29 cellular contexts compared by ENCODE assay signal in genomic region chr11:46012185-46012584, GRCh38.
DNase-seq lines count a peak whose midpoint lies in the region; ATAC-seq, FAIRE-seq and TF ChIP-seq lines count a peak whose summit lies in the region.
"Had no signal": no experiment of that assay in that cellular context is flagged by ENCODE, and none has a peak within 500 bp of the region (broad histone marks: within the 10 kb centered on the region; RNA-seq: fewer than 3 reads in every experiment).

No MANE protein-coding gene starts in this region.

- 70% methylated on average over 2 of the region's 2 CpGs; no CpG with 5 or more reads in 1 of the 2 experiments for WGBS in H1 (ENCODE audit: extremely low coverage in 1 of 2, insufficient coverage in 1 of 2, insufficient read length in 1 of 2, insufficient replicate concordance in 2 of 2, low coverage in 1 of 2, low lambda C conversion rate in 2 of 2, missing lambda C conversion rate in 1 of 2), 2 experiments
- no CpG with 5 or more reads among the region's 2 CpGs for WGBS in neuronal stem cell (ENCODE audit: extremely low coverage in 2 of 2, insufficient read length in 2 of 2, insufficient replicate concordance in 1 of 2), 2 donors

- peaks cover 3% of the 10 kb centered on the region for H3K9me3 Mint-ChIP-seq in CD8-positive, alpha-beta T cell
- peaks cover 2% of the 10 kb centered on the region for H3K9me3 Mint-ChIP-seq in activated CD8-positive, alpha-beta T cell treated with anti-CD3 and anti-CD28 coated beads for 36 hours

- peak in 1 of 2 experiments; percentile 33; a peak in 1 of 3 replicates for TF ChIP-seq EP300 in H1 (IDR thresholded peaks at IDR 0.05; ENCODE audit: borderline replicate concordance in 1 of 2, low read depth in 2 of 2, low read length in 2 of 2)

- no peak for ATAC-seq in CD8-positive, alpha-beta T cell
- ATAC-seq in activated CD8-positive, alpha-beta T cell treated with anti-CD3 and anti-CD28 coated beads for 36 hours: no peak
- ATAC-seq: esophagus mucosa, natural killer cell had no signal

- no peak overlapping the region for H2BK15ac ChIP-seq in H1 (ENCODE audit: low read length)
- H2BK15ac ChIP-seq in neuronal stem cell (ENCODE audit: low read length): no peak overlapping the region

- H2AK5ac ChIP-seq in H1 (ENCODE audit: low read depth, low read length) (no peak overlapping the region), neuronal stem cell (ENCODE audit: low read depth, low read length) (no peak overlapping the region)

- H3K14ac ChIP-seq in H1 (ENCODE audit: insufficient read length): no peak overlapping the region
- no peak overlapping the region for H3K14ac ChIP-seq in neuronal stem cell (ENCODE audit: low read length)

- H2BK5ac ChIP-seq in H1 (ENCODE audit: low read depth, low read length) (peak overlapping the region; percentile 67; the same call in 1 of the 2 replicates), neuronal stem cell (ENCODE audit: low read length) (no peak overlapping the region)

- TF ChIP-seq POLR2A in H1 (IDR thresholded peaks at IDR 0.05; ENCODE audit: control extremely low read depth in 1 of 2, low read depth in 2 of 2, low read length in 2 of 2) (no peak), vagina (IDR thresholded peaks at IDR 0.05) (no peak)

- peak overlapping the region; percentile 48; the same call in 1 of the 2 replicates for H3K18ac ChIP-seq in H1 (ENCODE audit: extremely low read depth, low read length)
- H3K18ac ChIP-seq in neuronal stem cell (ENCODE audit: low read length): no peak overlapping the region

- CTCF ChIA-PET in CD8-positive, alpha-beta T cell (lab: Charles Lee): interaction anchor here (1.0 kb wide), 1 partner anchor 8 kb away, joined by 3 read pairs; no protein-coding TSS in a partner anchor
- CTCF ChIA-PET in H1 (lab: Charles Lee; ENCODE audit: partially characterized antibody): interaction anchor here (0.5 to 3.2 kb wide), 13 partner anchors 9 to 141 kb away, joined by 3 to 12 read pairs (median 4); no protein-coding TSS in a partner anchor
- CTCF ChIA-PET in activated CD8-positive, alpha-beta T cell treated with anti-CD3 and anti-CD28 coated beads for 36 hours (lab: Charles Lee): interaction anchor here (1.1 to 3.6 kb wide), 3 partner anchors 10 to 47 kb away, joined by 3 to 22 read pairs (median 4); no protein-coding TSS in a partner anchor

- no peaks in the 10 kb centered on the region for H3K27me3 ChIP-seq in CD8-positive, alpha-beta T cell (ENCODE audit: insufficient read depth, low read length)
- H3K27me3 ChIP-seq in HUES48 (ENCODE audit: control insufficient read depth, insufficient read depth, low read length): no peaks in the 10 kb centered on the region
- no peaks in the 10 kb centered on the region for H3K27me3 ChIP-seq in H1 (replicated peaks in 1 of 4; ENCODE audit: control insufficient read depth in 3 of 4, extremely low read depth in 1 of 4, insufficient read depth in 3 of 4, low read length in 3 of 4)
- no peaks in the 10 kb centered on the region for H3K27me3 ChIP-seq in neuronal stem cell (ENCODE audit: control insufficient read depth in 3 of 3, insufficient read depth in 3 of 3, low read depth in 1 of 3, low read length in 3 of 3)
- no peaks in the 10 kb centered on the region for H3K27me3 ChIP-seq in BE2C
- H3K27me3 ChIP-seq in vagina: no peaks in the 10 kb centered on the region
- H3K27me3 ChIP-seq: ovary, SJCRH30, stomach had no signal

- no peak overlapping the region for H3K56ac ChIP-seq in H1 (replicated peaks; ENCODE audit: insufficient read length, low read depth, low read length)

- H3K23ac ChIP-seq in H1 (ENCODE audit: insufficient read length) (no peak overlapping the region), neuronal stem cell (ENCODE audit: low read depth, low read length, poor library complexity) (no peak overlapping the region)

- H4K91ac ChIP-seq in H1 (replicated peaks; ENCODE audit: insufficient read length, low read length) (no peak overlapping the region), neuronal stem cell (ENCODE audit: low read depth, low read length, poor library complexity) (no peak overlapping the region)

- H3K4me3 Mint-ChIP-seq in CD8-positive, alpha-beta T cell: no peak overlapping the region
- H3K4me3 Mint-ChIP-seq in activated CD8-positive, alpha-beta T cell treated with anti-CD3 and anti-CD28 coated beads for 36 hours: no peak overlapping the region
- H3K4me3 Mint-ChIP-seq: activated CD4-positive, alpha-beta T cell treated with anti-CD3 and anti-CD28 coated beads, Interleukin-2, amount 10 ng/mL, durations not matched to agents 24 days and 14 days; endodermal cell; natural killer cell had no signal

- H3K9ac ChIP-seq in HUES48 (ENCODE audit: low read depth, low read length) (0 out of 2 replicates have a peak overlapping the region, but pooled peaks have one; percentile 28), H1 (replicated peaks in 1 of 4; ENCODE audit: extremely low read depth in 1 of 4, low read depth in 3 of 4, low read length in 3 of 4) (no peak overlapping the region; a peak in 1 of 7 replicates), neuronal stem cell (ENCODE audit: low read depth, low read length, poor library complexity) (no peak overlapping the region)

- POLR2A ChIA-PET in CD8-positive, alpha-beta T cell (lab: Charles Lee): no interaction called here
- POLR2A ChIA-PET in H1 (lab: Charles Lee; ENCODE audit: partially characterized antibody): interaction anchor here (0.6 to 3.2 kb wide), 12 partner anchors 11 to 106 kb away, joined by 3 to 14 read pairs (median 3); partner anchors contain the start of genes LARGE2 and PEX16
- POLR2A ChIA-PET in activated CD8-positive, alpha-beta T cell treated with anti-CD3 and anti-CD28 coated beads for 36 hours (lab: Charles Lee): interaction anchor here (0.5 kb wide), 1 partner anchor 202 kb away, joined by 4 read pairs; no protein-coding TSS in a partner anchor

- H3K9me3 ChIP-seq in CD8-positive, alpha-beta T cell (ENCODE audit: low read length): no peaks in the 10 kb centered on the region
- H3K9me3 ChIP-seq in HUES48 (ENCODE audit: control insufficient read depth, insufficient read depth, low read length): no peaks in the 10 kb centered on the region; the same call in 1 of the 2 replicates
- H3K9me3 ChIP-seq in H1 (ENCODE audit: insufficient read depth in 2 of 2, low read depth in 1 of 2, low read length in 1 of 2): no peaks in the 10 kb centered on the region; a peak in 1 of 4 replicates
- H3K9me3 ChIP-seq in neuronal stem cell (replicated peaks in 1 of 2; ENCODE audit: control insufficient read depth in 2 of 2, insufficient read depth in 1 of 2, low read depth in 1 of 2, low read length in 2 of 2): no peaks in the 10 kb centered on the region
- H3K9me3 ChIP-seq in BE2C: no peaks in the 10 kb centered on the region
- H3K9me3 ChIP-seq in vagina: no peaks in the 10 kb centered on the region
- H3K9me3 ChIP-seq: ovary, SJCRH30, stomach had no signal

- peaks cover 0 to 7% of the 10 kb centered on the region in 2 experiments; a peak in 1 of 4 replicates for H3K79me2 ChIP-seq in H1 (ENCODE audit: control insufficient read depth in 1 of 2, insufficient read depth in 2 of 2, low read length in 2 of 2)

- H4K20me1 ChIP-seq in H1 (replicated peaks in 1 of 2; ENCODE audit: control insufficient read depth in 1 of 2, insufficient read depth in 2 of 2, low read length in 2 of 2): no peaks in the 10 kb centered on the region

- peak overlapping the region; percentile 37; the same call in 1 of the 2 replicates for H2BK20ac ChIP-seq in H1 (ENCODE audit: low read length)

- H4K8ac ChIP-seq in H1 (ENCODE audit: extremely low read depth, insufficient read depth, low read length) (no peak overlapping the region), neuronal stem cell (ENCODE audit: low read depth, low read length) (no peak overlapping the region)

- H2AFZ ChIP-seq in H1 (ENCODE audit: low read length) (no peak overlapping the region), neuronal stem cell (ENCODE audit: low read length) (no peak overlapping the region)

- no peak overlapping the region for H2BK120ac ChIP-seq in H1 (replicated peaks; ENCODE audit: low read depth, low read length)
- no peak overlapping the region for H2BK120ac ChIP-seq in neuronal stem cell (ENCODE audit: low read depth, low read length)

- no peaks in the 10 kb centered on the region for H3K36me3 ChIP-seq in CD8-positive, alpha-beta T cell (ENCODE audit: insufficient read depth, low read length)
- no peaks in the 10 kb centered on the region for H3K36me3 ChIP-seq in HUES48 (ENCODE audit: control insufficient read depth, insufficient read depth, low read length)
- H3K36me3 ChIP-seq in H1 (ENCODE audit: control insufficient read depth in 2 of 4, insufficient read depth in 4 of 4, low read length in 3 of 4): no peaks in the 10 kb centered on the region
- no peaks in the 10 kb centered on the region for H3K36me3 ChIP-seq in neuronal stem cell (replicated peaks in 1 of 2; ENCODE audit: control insufficient read depth in 2 of 2, insufficient read depth in 2 of 2, low read length in 2 of 2)
- H3K36me3 ChIP-seq in BE2C: no peaks in the 10 kb centered on the region
- H3K36me3 ChIP-seq in vagina: no peaks in the 10 kb centered on the region
- H3K36me3 ChIP-seq: ovary, SJCRH30, stomach had no signal

- no peak overlapping the region for H3K4me3 ChIP-seq in CD8-positive, alpha-beta T cell (ENCODE audit: low read depth, low read length)
- H3K4me3 ChIP-seq in HUES48 (ENCODE audit: low read depth, low read length): no peak overlapping the region
- 0 out of 8 replicates have a peak overlapping the region, but pooled peaks of 1 of the 4 experiments have one; percentile 4 for H3K4me3 ChIP-seq in H1 (ENCODE audit: extremely low read depth in 1 of 4, insufficient read depth in 2 of 4, low read depth in 3 of 4, low read length in 4 of 4)
- no peak overlapping the region for H3K4me3 ChIP-seq in neuronal stem cell (ENCODE audit: low read length in 2 of 2)
- no peak overlapping the region for H3K4me3 ChIP-seq in BE2C (ENCODE audit: low read depth, low read length)
- no peak overlapping the region for H3K4me3 ChIP-seq in vagina
- H3K4me3 ChIP-seq: ovary, SJCRH30, stomach had no signal

- H3K79me1 ChIP-seq in H1 (ENCODE audit: low read depth, low read length) (no peaks in the 10 kb centered on the region), neuronal stem cell (ENCODE audit: low read depth, low read length) (no peaks in the 10 kb centered on the region)

- peaks cover 5% of the 10 kb centered on the region for H3K4me1 Mint-ChIP-seq in CD8-positive, alpha-beta T cell (ENCODE audit: low read depth)
- peaks cover 4% of the 10 kb centered on the region for H3K4me1 Mint-ChIP-seq in activated CD8-positive, alpha-beta T cell treated with anti-CD3 and anti-CD28 coated beads for 36 hours (ENCODE audit: low read depth)
- H3K4me1 Mint-ChIP-seq: activated CD4-positive, alpha-beta T cell treated with anti-CD3 and anti-CD28 coated beads, Interleukin-2, amount 10 ng/mL, durations not matched to agents 24 days and 14 days had no signal

- no peak for FAIRE-seq in H1 (lab: Jason Lieb, UNC)
- FAIRE-seq: kidney, small intestine, urothelium cell line had no signal

- TF ChIP-seq CTCF in CD8-positive, alpha-beta T cell (IDR thresholded peaks at IDR 0.05): no peak
- TF ChIP-seq CTCF in H1 (IDR thresholded peaks at IDR 0.05; ENCODE audit: control extremely low read depth in 1 of 3, insufficient read depth in 1 of 3, low read depth in 1 of 3, low read length in 3 of 3): no peak
- TF ChIP-seq CTCF in activated CD8-positive, alpha-beta T cell treated with anti-CD3 and anti-CD28 coated beads for 36 hours (IDR thresholded peaks at IDR 0.05): no peak
- TF ChIP-seq CTCF in BE2C (IDR thresholded peaks at IDR 0.05; ENCODE audit: low read depth, low read length): no peak
- TF ChIP-seq CTCF in vagina (IDR thresholded peaks at IDR 0.05): no peak

- intact Hi-C loops in CD8-positive, alpha-beta T cell (cut with DNase I, micrococcal nuclease): no loop called here
- intact Hi-C loops in activated CD8-positive, alpha-beta T cell treated with anti-CD3 and anti-CD28 coated beads for 36 hours (cut with micrococcal nuclease): no loop called here
- intact Hi-C loops in vagina (cut with DNase I): no loop called here

- no peaks in the 10 kb centered on the region for H3K27me3 Mint-ChIP-seq in CD8-positive, alpha-beta T cell (ENCODE audit: low read depth)
- no peaks in the 10 kb centered on the region for H3K27me3 Mint-ChIP-seq in activated CD8-positive, alpha-beta T cell treated with anti-CD3 and anti-CD28 coated beads for 36 hours
- H3K27me3 Mint-ChIP-seq: activated CD4-positive, alpha-beta T cell treated with anti-CD3 and anti-CD28 coated beads, Interleukin-2, amount 10 ng/mL, durations not matched to agents 24 days and 14 days had no signal

- no peak overlapping the region for H3K27ac ChIP-seq in CD8-positive, alpha-beta T cell (ENCODE audit: low read depth, low read length)
- H3K27ac ChIP-seq in HUES48 (ENCODE audit: low read depth, low read length) (peak overlapping the region; percentile 80), H1 (ENCODE audit: low read depth, low read length) (peak overlapping the region; percentile 62; the same call in 1 of the 2 replicates), neuronal stem cell (replicated peaks; ENCODE audit: low read length) (no peak overlapping the region), vagina (no peak overlapping the region)
- H3K27ac ChIP-seq: ovary, SJCRH30, stomach, VCaP had no signal

- H3K23me2 ChIP-seq in H1 (ENCODE audit: low read depth, low read length): no peaks in the 10 kb centered on the region; the same call in 1 of the 2 replicates

- H3K4me1 ChIP-seq in CD8-positive, alpha-beta T cell (ENCODE audit: insufficient read depth, low read length): no peaks in the 10 kb centered on the region
- peaks cover 26% of the 10 kb centered on the region for H3K4me1 ChIP-seq in HUES48 (ENCODE audit: control insufficient read depth, insufficient read depth, low read length)
- H3K4me1 ChIP-seq in H1 (replicated peaks in 1 of 4; ENCODE audit: control insufficient read depth in 3 of 4, insufficient read depth in 4 of 4, low read length in 3 of 4): peaks cover 0 to 11% (median 3%) of the 10 kb centered on the region in 4 experiments; a peak in 2 of 7 replicates
- peaks cover 5 to 8% of the 10 kb centered on the region in 2 donors for H3K4me1 ChIP-seq in neuronal stem cell (ENCODE audit: control insufficient read depth in 2 of 2, insufficient read depth in 1 of 2, low read depth in 1 of 2, low read length in 2 of 2)
- H3K4me1 ChIP-seq in BE2C: no peaks in the 10 kb centered on the region
- H3K4me1 ChIP-seq in vagina: no peaks in the 10 kb centered on the region
- H3K4me1 ChIP-seq: SJCRH30 had no signal

- peaks cover 6% of the 10 kb centered on the region for H3K36me3 Mint-ChIP-seq in CD8-positive, alpha-beta T cell
- H3K36me3 Mint-ChIP-seq in activated CD8-positive, alpha-beta T cell treated with anti-CD3 and anti-CD28 coated beads for 36 hours (ENCODE audit: low read depth): peaks cover 3% of the 10 kb centered on the region
- H3K36me3 Mint-ChIP-seq: natural killer cell had no signal

- no peak for DNase-seq in CD8-positive, alpha-beta T cell
- DNase-seq in H1 (ENCODE audit: low read depth in 1 of 2, low spot score in 2 of 2): no peak
- peak; percentile 45 for DNase-seq in neuronal stem cell (ENCODE audit: low spot score)
- DNase-seq in activated CD8-positive, alpha-beta T cell treated with anti-CD3 and anti-CD28 coated beads for 36 hours: no peak
- no peak for DNase-seq in BE2C
- DNase-seq in vagina (ENCODE audit: extremely low spot score in 2 of 2): no peak
- DNase-seq: ACHN; activated CD4-positive, alpha-beta T cell treated with anti-CD3 and anti-CD28 coated beads, Interleukin-2, amount 10 ng/mL, durations not matched to agents 24 days and 14 days; activated gamma-delta T cell treated with Interleukin-2 at 50 U/mL for 16 hours; activated T-cell treated with anti-CD3 and anti-CD28 coated beads, Interleukin-2, amount 50 U/mL, for 1 hour; Caco-2; dermis blood vessel endothelial cell; DMS53; endodermal cell; kidney; midbrain; natural killer cell; NCI-H1092 treated with DMSO at 0.1 percent for 48 hours; NCI-H1694 treated with DMSO at 0.1 percent for 48 hours; ovary; SJCRH30; small intestine; stomach; SW 1271; T1000 had no signal

- H3K4ac ChIP-seq in H1 (replicated peaks; ENCODE audit: insufficient read length, low read depth, low read length) (no peak overlapping the region), neuronal stem cell (ENCODE audit: low read length) (no peak overlapping the region)

- peak overlapping the region; percentile 70 for H3K27ac Mint-ChIP-seq in CD8-positive, alpha-beta T cell
- no peak overlapping the region for H3K27ac Mint-ChIP-seq in activated CD8-positive, alpha-beta T cell treated with anti-CD3 and anti-CD28 coated beads for 36 hours
- H3K27ac Mint-ChIP-seq: activated CD4-positive, alpha-beta T cell treated with anti-CD3 and anti-CD28 coated beads, Interleukin-2, amount 10 ng/mL, durations not matched to agents 24 days and 14 days; endodermal cell had no signal

- peak overlapping the region; percentile 23; the same call in 1 of the 2 replicates for H2BK12ac ChIP-seq in H1 (ENCODE audit: low read depth, low read length)
- H2BK12ac ChIP-seq in neuronal stem cell (ENCODE audit: low read length): no peak overlapping the region

- TF ChIP-seq RAD21 in H1 (IDR thresholded peaks at IDR 0.05 in 1 of 2, conservative IDR thresholded peaks at IDR 0.05 in 1 of 2; ENCODE audit: low read depth in 2 of 2, low read length in 2 of 2): no peak

- no peak overlapping the region for H4K5ac ChIP-seq in H1 (ENCODE audit: insufficient read length, low read depth, low read length)

- H3K4me2 ChIP-seq in H1 (ENCODE audit: insufficient read depth in 1 of 2, low read depth in 2 of 2, low read length in 2 of 2) (peak overlapping the region; percentile 15 to 56; a peak in 3 of 4 replicates), neuronal stem cell (ENCODE audit: insufficient read depth, low read length, poor library complexity, severe bottlenecking) (no peak overlapping the region)

Comparison
In these comparisons a context has a peak if more than half of its experiments do, and no peak if none do; other contexts are left out.
1. H3K27ac ChIP-seq: peak in HUES48 (single experiment) and H1 (single experiment); none in CD8-positive, alpha-beta T cell (single experiment), neuronal stem cell (single experiment) and vagina (single experiment).